In the genomic region with DNA sequence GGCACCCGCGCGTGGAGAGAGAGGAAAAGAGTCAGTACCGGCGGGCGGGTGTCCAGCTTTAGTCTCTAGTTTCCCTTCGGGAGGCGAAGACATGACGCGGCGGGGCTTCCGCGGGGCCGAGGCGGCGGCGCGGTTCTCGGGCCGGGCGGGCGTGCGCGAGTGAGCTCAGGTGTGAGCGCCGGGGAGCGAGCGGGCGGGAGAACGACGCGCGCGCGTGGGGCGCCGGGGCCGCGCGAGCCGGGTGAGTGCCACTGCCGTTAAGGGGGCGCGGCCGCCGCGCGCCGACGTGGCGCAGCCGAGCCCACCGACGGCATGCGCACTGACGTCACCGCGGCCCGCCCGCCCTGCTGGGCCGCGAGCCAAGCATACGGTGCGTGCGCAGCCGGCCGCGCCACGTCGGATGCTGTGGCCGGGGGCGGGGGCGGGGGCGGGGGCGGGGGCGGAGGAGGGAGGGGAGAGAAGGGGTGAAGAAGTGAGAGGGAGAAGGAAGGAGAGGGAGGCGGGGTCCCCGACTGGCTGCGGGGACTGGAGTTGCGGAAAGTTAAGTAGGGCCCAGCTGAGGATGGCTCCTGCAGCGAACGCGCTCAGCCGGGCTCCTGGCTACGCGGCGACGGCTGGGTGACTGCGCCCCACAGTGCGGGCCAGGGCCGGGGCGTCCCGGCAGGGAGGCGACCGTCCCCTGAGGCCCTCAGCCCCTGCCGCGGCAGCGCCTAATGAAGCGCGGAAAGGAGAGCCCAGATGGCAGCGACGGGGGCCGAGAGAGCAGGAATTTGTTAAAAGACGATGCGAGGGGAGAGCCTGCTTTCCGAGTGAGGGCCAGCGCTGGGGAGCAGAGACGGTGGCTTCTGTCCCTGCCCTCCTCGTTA, we compare ENCODE assay signal across 8 cellular contexts. TPM values are rescaled to one million over a fixed set of nuclear protein-coding genes. Genes with fewer than 3 reads are reported as not detected.
DNase-seq lines count a peak whose midpoint lies in the region; ATAC-seq and TF ChIP-seq lines count a peak whose summit lies in the region.

A gene with protein sequence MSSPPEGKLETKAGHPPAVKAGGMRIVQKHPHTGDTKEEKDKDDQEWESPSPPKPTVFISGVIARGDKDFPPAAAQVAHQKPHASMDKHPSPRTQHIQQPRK (minus strand): TSS at position 259 of the 866 bp plus-strand sequence. CDS start 166 bp downstream, at position 93.

- H3K36me3 Mint-ChIP-seq in activated CD4-positive, alpha-beta memory T cell treated with anti-CD3 and anti-CD28 coated beads for 36 hours, result peaks cover 4% of the 10 kb centered on the region

- DNase-seq in C1 segment of cervical spinal cord (lab: John Stamatoyannopoulos, UW), result peak; percentile 8 to 89 (median 68)
- peak; percentile 90 for DNase-seq in NCI-H748 treated with DMSO at 0.1 percent for 48 hours (lab: John Stamatoyannopoulos, UW)
- peak; percentile 85 for DNase-seq in activated CD4-positive, alpha-beta memory T cell treated with anti-CD3 and anti-CD28 coated beads for 36 hours
- peak; percentile 36 to 82 (median 64) for DNase-seq in dorsolateral prefrontal cortex
- DNase-seq in right lobe of liver, result peak; percentile 90
- DNase-seq in stimulated activated CD4-positive, alpha-beta T cell treated with anti-CD3 and anti-CD28 coated beads, Interleukin-4, amount 100 ng/mL, for 4 hours, result peak; percentile 86 to 90

- no peaks in the 10 kb centered on the region for H3K27me3 ChIP-seq in dorsolateral prefrontal cortex
- no peaks in the 10 kb centered on the region for H3K27me3 ChIP-seq in right lobe of liver

- POLR2A ChIA-PET in activated CD4-positive, alpha-beta memory T cell treated with anti-CD3 and anti-CD28 coated beads for 36 hours (lab: Charles Lee), result interaction anchor here (0.6 to 1.1 kb wide), 2 partner anchors 52 to 129 kb away, joined by 3 to 5 read pairs; no protein-coding TSS in a partner anchor

- H3K9me3 Mint-ChIP-seq in activated CD4-positive, alpha-beta memory T cell treated with anti-CD3 and anti-CD28 coated beads for 36 hours, result no peaks in the 10 kb centered on the region

- no peaks in the 10 kb centered on the region for H3K36me3 ChIP-seq in right lobe of liver

- H3K4me1 Mint-ChIP-seq in activated CD4-positive, alpha-beta memory T cell treated with anti-CD3 and anti-CD28 coated beads for 36 hours (ENCODE audit: low read depth), result peaks cover 38% of the 10 kb centered on the region

- H3K27ac Mint-ChIP-seq in activated CD4-positive, alpha-beta memory T cell treated with anti-CD3 and anti-CD28 coated beads for 36 hours, result peak within 1 kb of the TSS; percentile 78

- peak within 1 kb of the TSS; percentile 85 for H3K4me3 Mint-ChIP-seq in activated CD4-positive, alpha-beta memory T cell treated with anti-CD3 and anti-CD28 coated beads for 36 hours

- H3K4me1 ChIP-seq in right lobe of liver, result peaks cover 0 to 40% (median 13%) of the 10 kb centered on the region in 4 donors

- no peaks in the 10 kb centered on the region for H3K27me3 Mint-ChIP-seq in activated CD4-positive, alpha-beta memory T cell treated with anti-CD3 and anti-CD28 coated beads for 36 hours

- peak within 1 kb of the TSS; percentile 55 to 90 (median 76) for H3K4me3 ChIP-seq in dorsolateral prefrontal cortex
- peak within 1 kb of the TSS; percentile 57 to 84 (median 64) for H3K4me3 ChIP-seq in right lobe of liver

- peak; percentile 78 for ATAC-seq in GM19328 (IDR thresholded peaks at IDR 0.05; ENCODE audit: unreplicated experiment)
- ATAC-seq in HG03469 (IDR thresholded peaks at IDR 0.05; ENCODE audit: unreplicated experiment), result peak; percentile 59
- ATAC-seq in right lobe of liver, result peak; percentile 66 to 79 (median 78)

- TF ChIP-seq CTCF in dorsolateral prefrontal cortex (IDR thresholded peaks at IDR 0.05 in 54 of 56, conservative IDR thresholded peaks at IDR 0.05 in 2 of 56; ENCODE audit: low read depth in 1 of 56, partially characterized antibody in 56 of 56) (peak in 4 of 56 donors; percentile 10 to 21 (median 14)), right lobe of liver (IDR thresholded peaks at IDR 0.05) (no peak)

- peak; percentile 88 for TF ChIP-seq POLR2A in right lobe of liver (IDR thresholded peaks at IDR 0.05)

- no peaks in the 10 kb centered on the region for H3K9me3 ChIP-seq in right lobe of liver

- H3K27ac ChIP-seq in dorsolateral prefrontal cortex (peak within 1 kb of the TSS; percentile 45 to 97 (median 90)), right lobe of liver (peak within 1 kb of the TSS; percentile 95 to 100 (median 96))

- WGBS in right lobe of liver (ENCODE audit: insufficient coverage, low coverage, low lambda C conversion rate, missing lambda C conversion rate), result 6% methylated on average over 29 of the region's 109 CpGs

- intact Hi-C loops in activated CD4-positive, alpha-beta memory T cell treated with anti-CD3 and anti-CD28 coated beads for 36 hours (cut with micrococcal nuclease), result loop anchor here (1.0 to 5.0 kb wide), 6 partner anchors 56 to 512 kb away; a partner anchor contains a TSS
- intact Hi-C loops in dorsolateral prefrontal cortex (cut with DNase I), result loop anchor here in 1 of 2 donors (10.0 kb wide), 1 partner anchor 94 kb away; no protein-coding TSS in a partner anchor
- intact Hi-C loops in right lobe of liver (cut with DNase I), result no loop called here

- CTCF ChIA-PET in activated CD4-positive, alpha-beta memory T cell treated with anti-CD3 and anti-CD28 coated beads for 36 hours (lab: Charles Lee), result interaction anchor here (1.0 to 1.3 kb wide), 2 partner anchors 103 to 133 kb away, joined by 4 to 6 read pairs; no protein-coding TSS in a partner anchor

RNA-seq across cellular contexts. Expression of the gene that starts here (rescaled TPM):
- 10 to 100 TPM; 39.0 to 39.7 TPM for total RNA-seq in activated CD4-positive, alpha-beta memory T cell treated with anti-CD3 and anti-CD28 coated beads for 36 hours
- 10 to 100 TPM; 16.1 to 43.5 (median 28.7) TPM for total RNA-seq in dorsolateral prefrontal cortex
- 100 to 1,000 TPM in 4 of 6 experiments, 10 to 100 TPM in 2; 97.0 to 126 (median 104) TPM for total RNA-seq in right lobe of liver

Comparison
In these comparisons a context has a peak if more than half of its experiments do, and no peak if none do; other contexts are left out.
1. Peak in every context shown above with its lines: DNase-seq, ATAC-seq, H3K4me3 ChIP-seq and H3K27ac ChIP-seq.